Comparison of ENCODE assay signal across 8 cellular contexts in the genomic region with DNA sequence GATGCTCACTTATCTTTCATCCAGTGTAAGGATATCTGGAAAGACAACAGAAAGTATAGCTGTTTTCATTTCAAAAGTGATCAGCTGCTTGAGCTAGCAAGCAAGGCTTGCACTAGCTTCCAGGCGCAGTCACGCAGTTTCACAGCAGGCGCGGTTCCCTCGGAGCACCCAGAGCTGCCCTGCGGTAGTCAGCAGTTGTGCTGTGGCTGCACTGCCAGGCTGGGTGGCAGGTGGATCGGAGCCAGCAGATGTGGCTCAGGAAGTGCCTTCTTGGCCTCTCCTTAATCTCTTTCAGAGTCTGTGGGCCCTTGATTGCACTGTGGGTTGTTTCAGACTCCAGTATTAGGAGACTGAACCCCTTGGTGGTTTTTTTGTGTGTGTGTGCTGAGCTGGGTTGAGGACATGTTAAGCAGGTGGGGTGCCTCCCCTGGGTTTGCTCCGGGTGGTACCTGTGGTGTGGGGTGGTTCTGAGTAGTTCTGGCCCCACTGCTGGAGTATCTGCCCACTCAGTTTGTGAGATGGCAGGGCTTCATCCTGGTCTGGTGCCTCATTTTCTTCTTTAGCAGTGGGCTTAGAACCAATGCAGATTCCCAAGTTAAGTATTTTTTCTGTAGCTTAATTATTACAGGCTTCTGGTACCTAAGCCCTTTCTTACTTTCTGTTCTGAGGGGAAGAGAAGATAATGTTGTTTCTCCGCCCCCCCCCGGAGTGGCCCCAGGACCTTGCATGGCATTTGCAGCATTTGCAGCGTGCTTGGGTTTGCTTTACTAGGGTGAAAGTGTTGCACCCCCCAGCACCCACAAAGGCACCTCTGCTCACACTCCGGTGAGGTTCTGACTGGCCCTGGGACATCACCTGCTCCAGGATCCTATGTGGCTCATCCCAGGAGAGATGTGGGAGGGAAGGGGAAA. TPM values are rescaled to one million over a fixed set of nuclear protein-coding genes. Genes with fewer than 3 reads are reported as not detected.
DNase-seq lines count a peak whose midpoint lies in the region; ATAC-seq and TF ChIP-seq lines count a peak whose summit lies in the region.

No MANE protein-coding gene starts in this region.

- H3K4me3 Mint-ChIP-seq in activated T-cell treated with anti-CD3 and anti-CD28 coated beads, Interleukin-2, amount 50 U/mL, for 24 hours, result peak overlapping the region; percentile 34
- H3K4me3 Mint-ChIP-seq in neural crest cell, result no peak overlapping the region

- no peak for DNase-seq in activated T-cell treated with anti-CD3 and anti-CD28 coated beads, Interleukin-2, amount 50 U/mL, for 24 hours
- DNase-seq in neural crest cell (ENCODE audit: low read depth, low spot score) (no peak), NCI-H226 (no peak), NCI-H146 treated with DMSO at 0.1 percent for 48 hours (lab: John Stamatoyannopoulos, UW; ENCODE audit: unreplicated experiment) (no peak)

- H3K27me3 Mint-ChIP-seq in activated T-cell treated with anti-CD3 and anti-CD28 coated beads, Interleukin-2, amount 50 U/mL, for 24 hours, result no peaks in the 10 kb centered on the region
- no peaks in the 10 kb centered on the region for H3K27me3 Mint-ChIP-seq in neural crest cell (ENCODE audit: low read depth)

- H3K4me2 ChIP-seq in KMS-11, result peak overlapping the region; percentile 85

- no peak for TF ChIP-seq POLR2A in GM18505 (IDR thresholded peaks at IDR 0.05; ENCODE audit: borderline replicate concordance, extremely low read depth, insufficient read depth, insufficient read length)

- H3K36me3 Mint-ChIP-seq in activated T-cell treated with anti-CD3 and anti-CD28 coated beads, Interleukin-2, amount 50 U/mL, for 24 hours (ENCODE audit: low read depth), result peaks cover 70% of the 10 kb centered on the region
- H3K36me3 Mint-ChIP-seq in neural crest cell (ENCODE audit: low read depth), result no peaks in the 10 kb centered on the region

- no peak overlapping the region for H2AFZ ChIP-seq in KMS-11 (ENCODE audit: low read depth)

- H3K4me3 ChIP-seq in KMS-11 (IDR thresholded peaks at IDR 0.05; ENCODE audit: insufficient read depth, low read depth, low read length), result no peak overlapping the region

- H3K9me3 Mint-ChIP-seq in activated T-cell treated with anti-CD3 and anti-CD28 coated beads, Interleukin-2, amount 50 U/mL, for 24 hours, result no peaks in the 10 kb centered on the region
- H3K9me3 Mint-ChIP-seq in neural crest cell, result no peaks in the 10 kb centered on the region

- peak overlapping the region; percentile 73 for H3K27ac ChIP-seq in KMS-11

- peak; percentile 38 for ATAC-seq in GM18505 (IDR thresholded peaks at IDR 0.05; ENCODE audit: unreplicated experiment)
- ATAC-seq in HG03280 (IDR thresholded peaks at IDR 0.05; ENCODE audit: unreplicated experiment), result no peak
- ATAC-seq in HG03039 (IDR thresholded peaks at IDR 0.05; ENCODE audit: unreplicated experiment), result no peak

- H3K4me1 ChIP-seq in KMS-11 (ENCODE audit: low read depth, poor library complexity, severe bottlenecking), result peaks cover 87% of the 10 kb centered on the region

- H3K4me1 Mint-ChIP-seq in activated T-cell treated with anti-CD3 and anti-CD28 coated beads, Interleukin-2, amount 50 U/mL, for 24 hours (ENCODE audit: low read depth), result peaks cover 92% of the 10 kb centered on the region
- H3K4me1 Mint-ChIP-seq in neural crest cell, result peaks cover 62% of the 10 kb centered on the region

- H3K9ac ChIP-seq in KMS-11, result peak overlapping the region; percentile 35; the same call in 1 of the 2 replicates

- peaks cover 90% of the 10 kb centered on the region for H3K79me2 ChIP-seq in KMS-11 (ENCODE audit: insufficient read depth, low read depth)

- no peaks in the 10 kb centered on the region for H3K36me3 ChIP-seq in KMS-11 (ENCODE audit: insufficient read depth)

- H4K20me1 ChIP-seq in KMS-11 (ENCODE audit: insufficient read depth), result peaks cover 12% of the 10 kb centered on the region; the same call in 1 of the 2 replicates

- TF ChIP-seq CTCF in KMS-11 (conservative IDR thresholded peaks at IDR 0.05; ENCODE audit: low read depth, low read length) (0 out of 2 replicates have a peak, but pooled peaks have one; percentile 3), neural crest cell (conservative IDR thresholded peaks at IDR 0.05) (no peak)

- no peaks in the 10 kb centered on the region for H3K27me3 ChIP-seq in KMS-11 (ENCODE audit: insufficient read depth, low read depth)

- peak overlapping the region; percentile 81 for H3K27ac Mint-ChIP-seq in activated T-cell treated with anti-CD3 and anti-CD28 coated beads, Interleukin-2, amount 50 U/mL, for 24 hours
- peak overlapping the region; percentile 35 for H3K27ac Mint-ChIP-seq in neural crest cell (ENCODE audit: unreplicated experiment)

RNA-seq across cellular contexts. Expression of a gene that starts 16.4 kb away (rescaled TPM):
- 39.3 and 41.2 TPM in 2 replicates for total RNA-seq in neural crest cell
